In genomic region chr7:80847027-80847426, GRCh38 we compare ENCODE assay signal across 1 cellular context.
TF ChIP-seq lines count a peak whose summit lies in the region.

No MANE protein-coding gene starts in this region.

TF ChIP-seq in IMR-90, 13 proteins besides CTCF, POLR2A, EP300 and RAD21:
- no peak for TF ChIP-seq BHLHE40 (IDR thresholded peaks at IDR 0.05; ENCODE audit: low read depth, low read length)
- TF ChIP-seq NFE2L2 (IDR thresholded peaks at IDR 0.05; ENCODE audit: low read depth, low read length) = no peak
- no peak for TF ChIP-seq MAFK (IDR thresholded peaks at IDR 0.05; ENCODE audit: low read depth, low read length)
- no peak for TF ChIP-seq CHD1 (IDR thresholded peaks at IDR 0.05; ENCODE audit: low read depth, low read length)
- TF ChIP-seq RFX5 (IDR thresholded peaks at IDR 0.05; ENCODE audit: low read depth, low read length) = no peak
- no peak for TF ChIP-seq FOS (IDR thresholded peaks at IDR 0.05; ENCODE audit: low read depth, low read length)
- no peak for TF ChIP-seq MAZ (IDR thresholded peaks at IDR 0.05; ENCODE audit: borderline replicate concordance, low read depth, low read length)
- TF ChIP-seq USF2 (IDR thresholded peaks at IDR 0.05; ENCODE audit: low read depth, low read length) = no peak
- TF ChIP-seq MXI1 (IDR thresholded peaks at IDR 0.05; ENCODE audit: borderline replicate concordance, low read depth, low read length) = no peak
- TF ChIP-seq CEBPB (IDR thresholded peaks at IDR 0.05; ENCODE audit: low read depth, low read length) = no peak
- no peak for TF ChIP-seq SMC3 (IDR thresholded peaks at IDR 0.05; ENCODE audit: low read depth, low read length)
- TF ChIP-seq RCOR1 (IDR thresholded peaks at IDR 0.05; ENCODE audit: insufficient replicate concordance, low read length) = no peak
- TF ChIP-seq ELK1 (IDR thresholded peaks at IDR 0.05; ENCODE audit: borderline replicate concordance, low read depth, low read length) = no peak
